ENCODE assay signal across 8 cellular contexts in genomic region chr22:26589845-26590524, GRCh38. TPM values are rescaled to one million over a fixed set of nuclear protein-coding genes. Genes with fewer than 3 reads are reported as not detected.
A peak's percentile ranks its signal among the peaks of the same experiment; 100 is the strongest.
DNase-seq lines count a peak whose midpoint lies in the region; ATAC-seq, FAIRE-seq and TF ChIP-seq lines count a peak whose summit lies in the region.

Gene TPST2 (minus strand): TSS chr22:26590132. CDS start chr22:26541630, 48,502 bp downstream.

- H3K36me3 Mint-ChIP-seq in HFFc6 (ENCODE audit: low read depth) = peaks cover 10% of the 10 kb centered on the region; the same call in 1 of the 2 replicates

- peak within 1 kb of the TSS; percentile 90 for H3K27ac Mint-ChIP-seq in HFFc6

- H3K4me3 Mint-ChIP-seq in HFFc6 = peak within 1 kb of the TSS; percentile 94

- H3K27me3 ChIP-seq in bronchial epithelial cell (ENCODE audit: control insufficient read depth, insufficient read depth, low read length) = no peaks in the 10 kb centered on the region

- peak; percentile 99 for FAIRE-seq in GM12891 (lab: Jason Lieb, UNC)
- FAIRE-seq in bronchial epithelial cell (lab: Jason Lieb, UNC) = no peak

- DNase-seq in GM12891 (ENCODE audit: insufficient read length, low spot score) (peak; percentile 79), HFFc6 (peak; percentile 28), NCI-H1105 treated with DMSO at 0.1 percent for 48 hours (lab: John Stamatoyannopoulos, UW) (peak; percentile 60), bronchial epithelial cell (ENCODE audit: low read depth) (peak; percentile 36), inferior parietal cortex (ENCODE audit: extremely low spot score) (peak; percentile 61), smooth muscle cell of the brain vasculature (ENCODE audit: low read depth, low spot score) (peak; percentile 29)

- no peaks in the 10 kb centered on the region; the same call in 1 of the 2 replicates for H3K27me3 Mint-ChIP-seq in HFFc6 (ENCODE audit: insufficient read depth)

- peaks cover 45% of the 10 kb centered on the region for H3K4me1 Mint-ChIP-seq in HFFc6 (ENCODE audit: low read depth)

- no peaks in the 10 kb centered on the region for H3K9me3 Mint-ChIP-seq in HFFc6

- TF ChIP-seq CTCF in HFFc6 (IDR thresholded peaks at IDR 0.05) (no peak; the same call in 1 of the 2 replicates), WI38 (IDR thresholded peaks at IDR 0.05; ENCODE audit: low read depth, low read length) (no peak), bronchial epithelial cell (IDR thresholded peaks at IDR 0.05; ENCODE audit: insufficient read depth, low read length, severe bottlenecking) (peak; percentile 3)

- H3K4me3 ChIP-seq in WI38 (ENCODE audit: low read depth, low read length) (peak within 1 kb of the TSS; percentile 91), bronchial epithelial cell (ENCODE audit: low read depth, low read length) (peak within 1 kb of the TSS; percentile 85)

- H3K36me3 ChIP-seq in bronchial epithelial cell (ENCODE audit: control insufficient read depth, insufficient read depth, low read length) = no peaks in the 10 kb centered on the region

- TF ChIP-seq POLR2A in GM12891 (IDR thresholded peaks at IDR 0.05; ENCODE audit: low read depth, low read length) = peak; percentile 75

- ATAC-seq in GM18502 (IDR thresholded peaks at IDR 0.05; ENCODE audit: poor library complexity, unreplicated experiment) = no peak

TF ChIP-seq in GM12891, 5 proteins besides CTCF, POLR2A, EP300 and RAD21:
- TF ChIP-seq POLR2AphosphoS5 (IDR thresholded peaks at IDR 0.05; ENCODE audit: low read depth, low read length) (peak; percentile 49; the same call in 1 of the 2 replicates), SPI1 (IDR thresholded peaks at IDR 0.05; ENCODE audit: low read depth, low read length) (no peak), TAF1 (IDR thresholded peaks at IDR 0.05; ENCODE audit: low read depth, low read length) (peak; percentile 64)
TF ChIP-seq in GM12891: peak in this region for 2.

RNA-seq across cellular contexts. Expression of gene TPST2, which starts in this region (rescaled TPM):
- 13.3 TPM for polyA plus RNA-seq in GM12891 (2012; ENCODE audit: low read depth, missing spikeins)
- 10 to 100 TPM; 66.8 to 75.5 (median 73.8) TPM for total RNA-seq in HFFc6 (2021; fragmentation: NEBNext Ultra II Directional; extraction: Animal tissue kit (Norgen Biotek cat#: 25700))
- total RNA-seq in bronchial epithelial cell = 18.4 and 24.1 TPM in 2 replicates

Comparison
In these comparisons a context has a peak if more than half of its experiments do, and no peak if none do; other contexts are left out.
1. DNase-seq: peak in every context shown above with its lines; median percentile 79 in GM12891; 61 in inferior parietal cortex; 60 in NCI-H1105 treated with DMSO at 0.1 percent for 48 hours; 36 in bronchial epithelial cell; 29 in smooth muscle cell of the brain vasculature; 28 in HFFc6.